8 cellular contexts compared by ENCODE assay signal in the genomic region with DNA sequence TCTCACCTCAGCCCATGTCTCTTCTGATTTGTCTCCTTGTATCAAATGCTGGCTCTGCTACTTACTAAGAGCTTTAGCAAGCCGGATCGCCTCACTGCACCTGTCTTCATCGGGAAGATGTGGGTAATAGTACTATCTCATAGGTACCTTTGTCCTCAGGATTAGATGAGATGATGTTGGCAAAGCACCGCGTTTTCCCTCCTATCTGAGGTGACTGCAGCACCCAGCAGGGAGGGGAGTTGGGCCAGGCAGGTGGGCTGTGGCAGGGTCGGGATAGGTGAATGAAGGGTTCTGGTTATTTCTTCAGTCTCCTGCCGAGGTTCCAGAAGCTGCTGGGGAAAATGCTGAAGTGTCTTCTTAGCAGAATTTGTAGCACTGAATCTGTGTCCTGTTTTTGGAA. TPM values are rescaled to one million over a fixed set of nuclear protein-coding genes. Genes with fewer than 3 reads are reported as not detected.
"Had no signal": no experiment of that assay in that cellular context is flagged by ENCODE, and none has a peak within 500 bp of the region (broad histone marks: within the 10 kb centered on the region; RNA-seq: fewer than 3 reads in every experiment).

No MANE protein-coding gene starts in this region.

- H3K9me3 Mint-ChIP-seq: HFFc6 had no signal

- ATAC-seq: GM23338, HepG2 had no signal

- H3K4me3 Mint-ChIP-seq: GM23338, H9, HFFc6, IgD-negative memory B cell had no signal

- H3K27ac ChIP-seq: HL-60 had no signal

- H3K4me2 ChIP-seq: GM23338 had no signal

- DNase-seq: H9, HCEC 1CT, HFFc6, KBM-7 had no signal

- H3K36me3 Mint-ChIP-seq: IgD-negative memory B cell had no signal

- H3K27ac Mint-ChIP-seq: GM23338, H9, HFFc6, IgD-negative memory B cell had no signal

- H2AFZ ChIP-seq: GM23338 had no signal

- H3K4me3 ChIP-seq: GM23338 had no signal

RNA-seq across cellular contexts. Expression of a gene that starts 5.2 kb away (rescaled TPM):
- total RNA-seq: HFFc6 had no signal
